2 cellular contexts compared by ENCODE assay signal in the genomic region with DNA sequence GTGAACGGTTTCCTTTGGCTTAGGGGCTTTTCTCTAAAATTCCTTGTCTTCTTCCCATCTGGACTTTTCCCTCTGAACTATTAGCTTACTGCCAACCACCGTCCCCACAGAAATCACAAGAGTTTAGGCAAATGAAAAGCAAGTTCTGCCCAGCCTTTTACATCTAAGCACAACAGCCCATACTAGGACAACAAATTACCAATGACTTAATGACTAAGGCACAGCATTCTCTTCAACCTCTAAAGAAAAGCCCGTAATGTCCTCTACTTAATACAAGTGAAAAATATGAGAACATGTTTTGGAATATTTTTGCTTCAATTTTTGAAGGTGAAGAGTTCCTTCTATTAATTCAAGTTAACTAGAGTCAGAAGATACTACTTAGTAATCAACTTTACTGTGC.
TF ChIP-seq lines count a peak whose summit lies in the region.

No MANE protein-coding gene starts in this region.

TF ChIP-seq in endothelial cell of umbilical vein, 7 proteins besides CTCF, POLR2A, EP300 and RAD21:
- TF ChIP-seq MYC (IDR thresholded peaks at IDR 0.05; ENCODE audit: low read depth, low read length) (no peak), JUN (IDR thresholded peaks at IDR 0.05; ENCODE audit: borderline replicate concordance, insufficient read depth, insufficient read length, low read depth) (no peak), GATA2 (IDR thresholded peaks at IDR 0.05; ENCODE audit: insufficient read depth, insufficient read length, low read depth, low read length) (no peak), POLR2AphosphoS5 (IDR thresholded peaks at IDR 0.05; ENCODE audit: insufficient read depth, low read depth, low read length) (no peak), EZH2 (IDR thresholded peaks at IDR 0.05; ENCODE audit: borderline replicate concordance, low read depth, low read length, severe bottlenecking) (no peak), FOS (IDR thresholded peaks at IDR 0.05; ENCODE audit: borderline replicate concordance, insufficient read depth, low read length) (no peak)
- TF ChIP-seq, protein P1, sequence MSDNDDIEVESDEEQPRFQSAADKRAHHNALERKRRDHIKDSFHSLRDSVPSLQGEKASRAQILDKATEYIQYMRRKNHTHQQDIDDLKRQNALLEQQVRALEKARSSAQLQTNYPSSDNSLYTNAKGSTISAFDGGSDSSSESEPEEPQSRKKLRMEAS (IDR thresholded peaks at IDR 0.05; ENCODE audit: insufficient read depth, insufficient read length), result no peak

TF ChIP-seq in GM12891, 5 proteins besides CTCF, POLR2A, EP300 and RAD21:
- TF ChIP-seq SPI1 (IDR thresholded peaks at IDR 0.05; ENCODE audit: low read depth, low read length) (no peak), POLR2AphosphoS5 (IDR thresholded peaks at IDR 0.05; ENCODE audit: low read depth, low read length) (no peak), POU2F2 (IDR thresholded peaks at IDR 0.05; ENCODE audit: low read depth, low read length) (no peak), PAX5 (IDR thresholded peaks at IDR 0.05; ENCODE audit: insufficient read depth, low read length, severe bottlenecking) (no peak), TAF1 (IDR thresholded peaks at IDR 0.05; ENCODE audit: low read depth, low read length) (no peak)
